In the genomic region with DNA sequence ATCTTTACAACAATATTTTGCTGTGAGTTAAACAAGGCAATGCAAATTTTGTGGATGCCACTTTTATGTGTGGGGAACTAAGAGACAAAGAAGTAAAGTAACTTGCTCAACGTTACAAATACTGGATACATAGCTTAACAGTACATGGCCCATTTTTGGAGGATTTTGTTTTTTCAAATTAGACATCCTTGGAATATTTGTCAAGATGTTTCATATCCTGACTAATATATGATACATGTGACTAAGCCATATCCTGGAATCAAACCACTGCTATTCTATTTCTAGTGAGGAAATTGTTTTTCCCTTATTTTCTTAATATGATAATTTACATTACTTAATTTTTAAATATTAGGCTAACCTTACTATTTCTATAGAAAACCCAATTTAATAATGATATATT, we compare ENCODE assay signal across 28 cellular contexts.
DNase-seq lines count a peak whose midpoint lies in the region; ATAC-seq and TF ChIP-seq lines count a peak whose summit lies in the region.
"Had no signal": no experiment of that assay in that cellular context is flagged by ENCODE, and none has a peak within 500 bp of the region (broad histone marks: within the 10 kb centered on the region; RNA-seq: fewer than 3 reads in every experiment).

No MANE protein-coding gene starts in this region.

- no peak overlapping the region for H3K27ac Mint-ChIP-seq in activated naive CD4-positive, alpha-beta T cell treated with anti-CD3 and anti-CD28 coated beads, Interleukin-2, amount 50 U/mL, for 72 hours
- H3K27ac Mint-ChIP-seq: activated B cell treated with CpG ODN at 0.5 μM for 24 hours; activated naive CD4-positive, alpha-beta T cell treated with anti-CD3 and anti-CD28 coated beads for 36 hours; dendritic cell treated with granulocyte-macrophage colony-stimulating factor and Interleukin-4, amounts not matched to agents 40 ng/mL and 50 ng/mL, for 4 days; endodermal cell; natural killer cell; stimulated activated naive CD8-positive, alpha-beta T cell treated with anti-CD3 and anti-CD28 coated beads, Interleukin-15, Interleukin-2, amounts not matched to agents 100 ng/mL and 50 ng/mL, for 24 hours had no signal

- H3K9ac ChIP-seq in SK-N-SH (no peak overlapping the region), adipocyte (ENCODE audit: low read length) (no peak overlapping the region)

- no peaks in the 10 kb centered on the region for H3K27me3 ChIP-seq in SK-N-SH (ENCODE audit: insufficient read depth)
- H3K27me3 ChIP-seq in adipocyte (replicated peaks; ENCODE audit: control insufficient read depth, insufficient read depth, low read length), result no peaks in the 10 kb centered on the region
- no peaks in the 10 kb centered on the region for H3K27me3 ChIP-seq in upper lobe of right lung
- H3K27me3 ChIP-seq: esophagus squamous epithelium, SJCRH30, thyroid gland had no signal

- H3K79me2 ChIP-seq in SK-N-SH (ENCODE audit: insufficient read depth), result no peaks in the 10 kb centered on the region

- DNase-seq in SK-N-SH (no peak), adipocyte (ENCODE audit: low read depth) (peak; percentile 48), fibroblast of mammary gland (ENCODE audit: low read depth) (peak; percentile 54), stromal cell of bone marrow (ENCODE audit: low read depth) (peak; percentile 40), upper lobe of right lung (no peak)
- DNase-seq in activated naive CD4-positive, alpha-beta T cell treated with anti-CD3 and anti-CD28 coated beads, Interleukin-2, amount 50 U/mL, for 72 hours (ENCODE audit: low spot score in 2 of 2), result no peak
- no peak for DNase-seq in NK-92 treated with Interleukin-12 subunit alpha and Interleukin-12 subunit beta, amount 100 ng/mL, for 24 hours (lab: John Stamatoyannopoulos, UW)
- DNase-seq: activated B cell treated with CpG ODN at 0.5 μM for 24 hours; activated CD4-positive, alpha-beta T cell treated with anti-CD3 and anti-CD28 coated beads, Interleukin-2, amount 50 U/mL, for 1 hour; activated naive CD4-positive, alpha-beta T cell treated with anti-CD3 and anti-CD28 coated beads for 36 hours; anterior cingulate cortex; DMS153; endodermal cell; esophagus squamous epithelium; kidney glomerular epithelial cell; lower lobe of right lung; natural killer cell; NCI-H1092 treated with DMSO at 0.1 percent for 48 hours; NCI-H187; NCI-H524 treated with DMSO at 0.1 percent for 48 hours; SJCRH30; small intestine; T-helper 1 cell; thyroid gland had no signal

- POLR2A ChIA-PET in SK-N-SH (lab: Yijun Ruan, JAX), result no interaction called here

- intact Hi-C loops in upper lobe of right lung (cut with DNase I), result no loop called here

- 0 out of 4 replicates have a peak, but pooled peaks of 1 of the 2 experiments have one; percentile 17 for TF ChIP-seq EP300 in SK-N-SH (IDR thresholded peaks at IDR 0.05; ENCODE audit: borderline replicate concordance in 1 of 2, low read depth in 1 of 2, low read length in 1 of 2)

- no peaks in the 10 kb centered on the region; a peak in 1 of 4 replicates for H3K4me1 ChIP-seq in SK-N-SH (ENCODE audit: control insufficient read depth in 1 of 2, insufficient read depth in 2 of 2, low read depth in 1 of 2, low read length in 1 of 2)
- peaks cover 13% of the 10 kb centered on the region for H3K4me1 ChIP-seq in adipocyte (ENCODE audit: control insufficient read depth, insufficient read depth, low read length)
- H3K4me1 ChIP-seq in upper lobe of right lung, result no peaks in the 10 kb centered on the region
- H3K4me1 ChIP-seq: esophagus squamous epithelium, lower lobe of right lung, SJCRH30, thyroid gland had no signal

- peaks cover 4 to 14% of the 10 kb centered on the region in 2 donors for H3K9me3 Mint-ChIP-seq in activated naive CD4-positive, alpha-beta T cell treated with anti-CD3 and anti-CD28 coated beads, Interleukin-2, amount 50 U/mL, for 72 hours
- H3K9me3 Mint-ChIP-seq: dendritic cell treated with granulocyte-macrophage colony-stimulating factor and Interleukin-4, amounts not matched to agents 40 ng/mL and 50 ng/mL, for 4 days; endodermal cell had no signal

- H3K27ac ChIP-seq in SK-N-SH (ENCODE audit: low read depth in 2 of 2, low read length in 1 of 2), result peak overlapping the region in 1 of 2 experiments; percentile 51; a peak in 2 of 4 replicates
- H3K27ac ChIP-seq in upper lobe of right lung, result no peak overlapping the region
- H3K27ac ChIP-seq: 22Rv1, esophagus squamous epithelium, lower lobe of right lung, SJCRH30, thyroid gland had no signal

- CTCF ChIA-PET in SK-N-SH (lab: Yijun Ruan, JAX), result interaction anchor here (0.9 kb wide), 1 partner anchor 9 kb away, joined by 3 read pairs; no protein-coding TSS in a partner anchor

- H3K4me3 ChIP-seq in SK-N-SH (ENCODE audit: low read depth in 2 of 2, low read length in 1 of 2) (no peak overlapping the region), adipocyte (ENCODE audit: low read length) (no peak overlapping the region), fibroblast of mammary gland (ENCODE audit: control insufficient read depth, low read depth, low read length) (no peak overlapping the region), upper lobe of right lung (no peak overlapping the region)
- H3K4me3 ChIP-seq: esophagus squamous epithelium, lower lobe of right lung, SJCRH30, thyroid gland had no signal

- TF ChIP-seq CTCF in SK-N-SH (IDR thresholded peaks at IDR 0.05), result no peak
- no peak for TF ChIP-seq CTCF in fibroblast of mammary gland (conservative IDR thresholded peaks at IDR 0.05; ENCODE audit: control insufficient read depth, insufficient read depth, low read depth, low read length)
- no peak for TF ChIP-seq CTCF in upper lobe of right lung (IDR thresholded peaks at IDR 0.05)

- no peak overlapping the region for H3K4me2 ChIP-seq in SK-N-SH

- no peak for TF ChIP-seq RAD21 in SK-N-SH (IDR thresholded peaks at IDR 0.05; ENCODE audit: low read length)

- H3K9me2 ChIP-seq in SK-N-SH, result no peaks in the 10 kb centered on the region; the same call in 1 of the 2 replicates

- no peaks in the 10 kb centered on the region for H4K20me1 ChIP-seq in SK-N-SH (ENCODE audit: insufficient read depth)

- peaks cover 11% of the 10 kb centered on the region for H3F3A ChIP-seq in SK-N-SH (replicated peaks; ENCODE audit: insufficient read depth)

- H3K36me3 Mint-ChIP-seq in activated naive CD4-positive, alpha-beta T cell treated with anti-CD3 and anti-CD28 coated beads, Interleukin-2, amount 50 U/mL, for 72 hours, result no peaks in the 10 kb centered on the region
- H3K36me3 Mint-ChIP-seq: natural killer cell had no signal

- no peak for ATAC-seq in SK-N-SH treated with all-trans-retinoic acid at 6 μM for 48 hours
- ATAC-seq in activated naive CD4-positive, alpha-beta T cell treated with anti-CD3 and anti-CD28 coated beads, Interleukin-2, amount 50 U/mL, for 72 hours, result no peak
- ATAC-seq in upper lobe of right lung, result no peak
- ATAC-seq: lower lobe of right lung, natural killer cell had no signal

- H3K9me3 ChIP-seq in SK-N-SH (no peaks in the 10 kb centered on the region), adipocyte (ENCODE audit: control insufficient read depth, low read length) (no peaks in the 10 kb centered on the region), upper lobe of right lung (no peaks in the 10 kb centered on the region)
- H3K9me3 ChIP-seq: esophagus squamous epithelium, lower lobe of right lung, SJCRH30, thyroid gland had no signal

- H2AFZ ChIP-seq in SK-N-SH (ENCODE audit: low read depth), result no peak overlapping the region

- WGBS in SK-N-SH (ENCODE audit: low lambda C conversion rate), result 6% methylated on average over 1 of the region's 1 CpG

- H3K36me3 ChIP-seq in SK-N-SH (replicated peaks in 1 of 2; ENCODE audit: control insufficient read depth in 1 of 2, insufficient read depth in 2 of 2, low read length in 1 of 2) (no peaks in the 10 kb centered on the region), adipocyte (ENCODE audit: control insufficient read depth, insufficient read depth, low read length, severe bottlenecking) (no peaks in the 10 kb centered on the region), upper lobe of right lung (no peaks in the 10 kb centered on the region)
- H3K36me3 ChIP-seq: esophagus squamous epithelium, lower lobe of right lung, SJCRH30, thyroid gland had no signal

TF ChIP-seq in SK-N-SH, 30 proteins besides CTCF, POLR2A, EP300 and RAD21:
- TF ChIP-seq, protein P1, sequence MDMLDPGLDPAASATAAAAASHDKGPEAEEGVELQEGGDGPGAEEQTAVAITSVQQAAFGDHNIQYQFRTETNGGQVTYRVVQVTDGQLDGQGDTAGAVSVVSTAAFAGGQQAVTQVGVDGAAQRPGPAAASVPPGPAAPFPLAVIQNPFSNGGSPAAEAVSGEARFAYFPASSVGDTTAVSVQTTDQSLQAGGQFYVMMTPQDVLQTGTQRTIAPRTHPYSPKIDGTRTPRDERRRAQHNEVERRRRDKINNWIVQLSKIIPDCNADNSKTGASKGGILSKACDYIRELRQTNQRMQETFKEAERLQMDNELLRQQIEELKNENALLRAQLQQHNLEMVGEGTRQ (IDR thresholded peaks at IDR 0.05; ENCODE audit: borderline replicate concordance, low read depth, low read length), result no peak
- no peak for TF ChIP-seq NRF1 (IDR thresholded peaks at IDR 0.05; ENCODE audit: low read depth, low read length)
- TF ChIP-seq NFIC (IDR thresholded peaks at IDR 0.05; ENCODE audit: borderline replicate concordance), result no peak
- TF ChIP-seq FOSL2 (IDR thresholded peaks at IDR 0.05; ENCODE audit: borderline replicate concordance, low read depth), result 0 out of 2 replicates have a peak, but pooled peaks have one; percentile 10

TF ChIP-seq in SK-N-SH treated with all-trans-retinoic acid at 6 μM for 48 hours, 23 proteins besides CTCF, POLR2A, EP300 and RAD21 (continues in another document):
- TF ChIP-seq BACH2 (CRISPR knock-in tag; IDR thresholded peaks at IDR 0.05; ENCODE audit: borderline replicate concordance), result no peak
- no peak for TF ChIP-seq SNAI2 (CRISPR knock-in tag; IDR thresholded peaks at IDR 0.05)
- no peak for TF ChIP-seq ZFP3 (CRISPR knock-in tag; IDR thresholded peaks at IDR 0.05)
- TF ChIP-seq, protein P2, sequence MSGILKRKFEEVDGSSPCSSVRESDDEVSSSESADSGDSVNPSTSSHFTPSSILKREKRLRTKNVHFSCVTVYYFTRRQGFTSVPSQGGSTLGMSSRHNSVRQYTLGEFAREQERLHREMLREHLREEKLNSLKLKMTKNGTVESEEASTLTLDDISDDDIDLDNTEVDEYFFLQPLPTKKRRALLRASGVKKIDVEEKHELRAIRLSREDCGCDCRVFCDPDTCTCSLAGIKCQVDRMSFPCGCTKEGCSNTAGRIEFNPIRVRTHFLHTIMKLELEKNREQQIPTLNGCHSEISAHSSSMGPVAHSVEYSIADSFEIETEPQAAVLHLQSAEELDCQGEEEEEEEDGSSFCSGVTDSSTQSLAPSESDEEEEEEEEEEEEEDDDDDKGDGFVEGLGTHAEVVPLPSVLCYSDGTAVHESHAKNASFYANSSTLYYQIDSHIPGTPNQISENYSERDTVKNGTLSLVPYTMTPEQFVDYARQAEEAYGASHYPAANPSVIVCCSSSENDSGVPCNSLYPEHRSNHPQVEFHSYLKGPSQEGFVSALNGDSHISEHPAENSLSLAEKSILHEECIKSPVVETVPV (CRISPR knock-in tag; IDR thresholded peaks at IDR 0.05), result no peak
- TF ChIP-seq ZNF565 (CRISPR knock-in tag; conservative IDR thresholded peaks at IDR 0.05; ENCODE audit: low read depth), result no peak
- no peak for TF ChIP-seq RARB (CRISPR knock-in tag; IDR thresholded peaks at IDR 0.05)
- no peak for TF ChIP-seq TCF4 (CRISPR knock-in tag; IDR thresholded peaks at IDR 0.05; ENCODE audit: borderline replicate concordance)

Comparison
In these comparisons a context has a peak if more than half of its experiments do, and no peak if none do; other contexts are left out.
1. DNase-seq: peak in adipocyte (single experiment), fibroblast of mammary gland (single experiment) and stromal cell of bone marrow (single experiment); none in SK-N-SH (single experiment), activated naive CD4-positive, alpha-beta T cell treated with anti-CD3 and anti-CD28 coated beads, Interleukin-2, amount 50 U/mL, for 72 hours (0 of 2), upper lobe of right lung (single experiment) and NK-92 treated with Interleukin-12 subunit alpha and Interleukin-12 subunit beta, amount 100 ng/mL, for 24 hours (single experiment).